22 cellular contexts compared by ENCODE assay signal in genomic region chr6:125503181-125503580, GRCh38.
"Had no signal": no experiment of that assay in that cellular context is flagged by ENCODE, and none has a peak within 500 bp of the region (broad histone marks: within the 10 kb centered on the region; RNA-seq: fewer than 3 reads in every experiment).

No MANE protein-coding gene starts in this region.

- ATAC-seq: activated naive CD4-positive, alpha-beta T cell treated with anti-CD3 and anti-CD28 coated beads, Interleukin-2, amount 50 U/mL, for 72 hours; activated naive CD8-positive, alpha-beta T cell treated with anti-CD3 and anti-CD28 coated beads, Interleukin-2, amount 50 U/mL, for 24 hours; activated T-cell treated with anti-CD3 and anti-CD28 coated beads, Interleukin-2, amount 50 U/mL, for 4 hours; T-cell had no signal

- H3K4me1 ChIP-seq: ascending aorta had no signal

- H3K4me3 ChIP-seq: ascending aorta had no signal

- DNase-seq: activated CD4-positive, alpha-beta memory T cell treated with anti-CD3 and anti-CD28 coated beads for 36 hours; activated CD4-positive, alpha-beta T cell treated with anti-CD3 and anti-CD28 coated beads, Interleukin-2, amount 10 ng/mL, durations not matched to agents 7 days and 5 days; activated CD4-positive, CD25-positive, alpha-beta regulatory T cell; activated CD8-positive, alpha-beta memory T cell treated with anti-CD3 and anti-CD28 coated beads for 24 hours; activated effector memory CD4-positive, alpha-beta T cell treated with anti-CD3 and anti-CD28 coated beads, Interleukin-2, amount 50 U/mL, for 16 hours; activated naive CD4-positive, alpha-beta T cell treated with Interleukin-2 at 50 U/mL for 16 hours; activated naive CD8-positive, alpha-beta T cell treated with anti-CD3 and anti-CD28 coated beads, Interleukin-2, amount 50 U/mL, for 24 hours; activated T-cell treated with anti-CD3 and anti-CD28 coated beads, Interleukin-2, amount 50 U/mL, for 4 hours; amniotic stem cell; NCI-H1092; NCI-H1417 treated with DMSO at 0.1 percent for 48 hours; NCI-H1694 treated with DMSO at 0.1 percent for 48 hours; NCI-H2029 treated with DMSO at 0.1 percent for 48 hours; NCI-H226; SIG-M5; T-cell; T-helper 2 cell; T1000 had no signal

- H3K4me1 Mint-ChIP-seq: activated CD4-positive, alpha-beta T cell treated with anti-CD3 and anti-CD28 coated beads, Interleukin-2, amount 10 ng/mL, durations not matched to agents 7 days and 5 days; activated naive CD8-positive, alpha-beta T cell treated with anti-CD3 and anti-CD28 coated beads, Interleukin-2, amount 50 U/mL, for 24 hours; central memory CD8-positive, alpha-beta T cell; T-cell had no signal

- H3K36me3 Mint-ChIP-seq: activated CD4-positive, alpha-beta memory T cell treated with anti-CD3 and anti-CD28 coated beads for 36 hours; activated naive CD4-positive, alpha-beta T cell treated with anti-CD3 and anti-CD28 coated beads, Interleukin-2, amount 50 U/mL, for 72 hours; brain; T-cell had no signal

- H3K36me3 ChIP-seq: ascending aorta had no signal

- H3K9me3 Mint-ChIP-seq: activated CD4-positive, alpha-beta memory T cell treated with anti-CD3 and anti-CD28 coated beads for 36 hours; activated CD4-positive, alpha-beta T cell treated with anti-CD3 and anti-CD28 coated beads, Interleukin-2, amount 10 ng/mL, durations not matched to agents 7 days and 5 days; activated naive CD4-positive, alpha-beta T cell treated with anti-CD3 and anti-CD28 coated beads, Interleukin-2, amount 50 U/mL, for 72 hours; activated naive CD8-positive, alpha-beta T cell treated with anti-CD3 and anti-CD28 coated beads, Interleukin-2, amount 50 U/mL, for 24 hours; activated T-cell treated with anti-CD3 and anti-CD28 coated beads, Interleukin-2, amount 50 U/mL, for 4 hours; central memory CD8-positive, alpha-beta T cell; T-cell had no signal

- H3K27ac Mint-ChIP-seq: activated CD4-positive, alpha-beta memory T cell treated with anti-CD3 and anti-CD28 coated beads for 36 hours; activated CD4-positive, alpha-beta T cell treated with anti-CD3 and anti-CD28 coated beads, Interleukin-2, amount 10 ng/mL, durations not matched to agents 7 days and 5 days; activated naive CD4-positive, alpha-beta T cell treated with anti-CD3 and anti-CD28 coated beads, Interleukin-2, amount 50 U/mL, for 72 hours; activated naive CD8-positive, alpha-beta T cell treated with anti-CD3 and anti-CD28 coated beads, Interleukin-2, amount 50 U/mL, for 24 hours; brain; T-cell had no signal

- H3K4me3 Mint-ChIP-seq: activated CD4-positive, alpha-beta memory T cell treated with anti-CD3 and anti-CD28 coated beads for 36 hours; activated CD4-positive, alpha-beta T cell treated with anti-CD3 and anti-CD28 coated beads, Interleukin-2, amount 10 ng/mL, durations not matched to agents 7 days and 5 days; activated naive CD8-positive, alpha-beta T cell treated with anti-CD3 and anti-CD28 coated beads, Interleukin-2, amount 50 U/mL, for 24 hours; activated T-cell treated with anti-CD3 and anti-CD28 coated beads, Interleukin-2, amount 50 U/mL, for 4 hours; brain; central memory CD8-positive, alpha-beta T cell; T-cell had no signal

- H3K27ac ChIP-seq: ascending aorta had no signal

- H3K27me3 ChIP-seq: ascending aorta had no signal
